In the genomic region with DNA sequence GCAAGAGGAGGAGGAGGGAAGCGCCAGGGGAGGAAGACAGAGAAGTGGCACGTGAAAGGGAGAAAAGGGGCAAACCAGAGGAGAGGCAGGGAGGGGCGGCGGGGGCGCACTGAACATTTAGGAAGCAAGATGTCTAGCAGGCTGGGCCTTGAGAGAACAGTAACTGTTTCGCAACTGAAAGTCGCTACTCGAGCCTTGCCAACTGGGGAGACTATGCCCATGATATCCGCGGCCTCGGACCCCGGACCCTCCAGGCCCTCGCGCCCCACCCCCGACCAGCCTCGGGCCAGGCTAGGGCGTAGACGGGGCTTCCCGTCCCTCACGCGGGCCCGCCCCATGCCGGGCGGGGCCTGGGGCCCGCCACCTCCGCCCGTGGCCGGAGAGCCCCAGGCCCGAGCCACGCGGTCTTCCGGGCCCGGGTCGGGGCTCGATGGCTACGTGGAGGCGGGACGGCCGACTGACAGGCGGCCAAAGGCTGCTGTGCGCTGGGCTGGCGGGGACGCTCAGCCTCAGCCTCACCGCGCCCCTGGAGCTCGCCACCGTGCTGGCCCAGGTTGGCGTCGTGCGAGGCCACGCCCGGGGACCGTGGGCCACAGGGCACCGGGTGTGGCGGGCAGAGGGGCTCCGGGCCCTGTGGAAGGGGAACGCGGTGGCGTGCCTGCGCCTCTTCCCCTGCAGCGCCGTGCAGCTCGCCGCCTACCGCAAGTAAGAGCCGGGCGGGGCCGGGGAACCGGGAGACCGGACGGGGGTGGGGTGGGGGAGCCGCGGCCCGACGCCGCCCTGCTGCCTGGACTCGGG, we compare ENCODE assay signal across 8 cellular contexts. TPM values are rescaled to one million over a fixed set of nuclear protein-coding genes. Genes with fewer than 3 reads are reported as not detected.
DNase-seq lines count a peak whose midpoint lies in the region; ATAC-seq and TF ChIP-seq lines count a peak whose summit lies in the region.

TSS of gene SLC25A43 (plus strand) at position 363 of the 798 bp plus-strand sequence. CDS start at position 431, 68 bp downstream.

- H3K27me3 Mint-ChIP-seq in CD4-positive, CD25-positive, alpha-beta regulatory T cell, result no peaks in the 10 kb centered on the region
- no peaks in the 10 kb centered on the region for H3K27me3 Mint-ChIP-seq in T-helper 17 cell

- intact Hi-C loops in breast epithelium (cut with DNase I; ENCODE audit: low total_unique reads), result loop anchor here (2.0 kb wide), 1 partner anchor 56 kb away; no protein-coding TSS in a partner anchor

- no peaks in the 10 kb centered on the region for H3K36me3 ChIP-seq in CD4-positive, CD25-positive, alpha-beta regulatory T cell (ENCODE audit: control insufficient read depth, insufficient read depth, low read length)
- no peaks in the 10 kb centered on the region for H3K36me3 ChIP-seq in breast epithelium

- peak; percentile 63 to 68 for ATAC-seq in CD4-positive, CD25-positive, alpha-beta regulatory T cell (ENCODE audit: low read depth in 2 of 2)
- ATAC-seq in GM19324 (IDR thresholded peaks at IDR 0.05; ENCODE audit: low FRiP score, unreplicated experiment) (peak; percentile 88), HG03354 (IDR thresholded peaks at IDR 0.05; ENCODE audit: poor library complexity, severe bottlenecking, unreplicated experiment) (peak; percentile 88), T-helper 17 cell (peak; percentile 85)

- no peaks in the 10 kb centered on the region for H3K36me3 Mint-ChIP-seq in CD4-positive, CD25-positive, alpha-beta regulatory T cell
- no peaks in the 10 kb centered on the region for H3K36me3 Mint-ChIP-seq in T-helper 17 cell (ENCODE audit: low read depth)

- no peak for TF ChIP-seq CTCF in breast epithelium (IDR thresholded peaks at IDR 0.05)

- H3K9me3 ChIP-seq in CD4-positive, CD25-positive, alpha-beta regulatory T cell (ENCODE audit: control insufficient read depth in 2 of 2, low read length in 2 of 2), result no peaks in the 10 kb centered on the region
- H3K9me3 ChIP-seq in T-helper 17 cell (ENCODE audit: control insufficient read depth, low read length, poor library complexity, severe bottlenecking), result no peaks in the 10 kb centered on the region
- H3K9me3 ChIP-seq in breast epithelium, result no peaks in the 10 kb centered on the region

- TF ChIP-seq POLR2A in breast epithelium (IDR thresholded peaks at IDR 0.05), result no peak

- peak within 1 kb of the TSS; percentile 67 for H3K4me3 ChIP-seq in CD4-positive, CD25-positive, alpha-beta regulatory T cell (ENCODE audit: low read depth, low read length)
- peak within 1 kb of the TSS; percentile 57 to 76 (median 65) for H3K4me3 ChIP-seq in breast epithelium

- peak within 1 kb of the TSS; percentile 33 for H3K27ac ChIP-seq in CD4-positive, CD25-positive, alpha-beta regulatory T cell (ENCODE audit: insufficient read depth, low read length, poor library complexity, severe bottlenecking)
- H3K27ac ChIP-seq in breast epithelium, result peak within 1 kb of the TSS; percentile 86 to 88

- H3K4me3 Mint-ChIP-seq in CD4-positive, CD25-positive, alpha-beta regulatory T cell, result peak within 1 kb of the TSS; percentile 86 to 97 (median 89)
- peak within 1 kb of the TSS; percentile 94 for H3K4me3 Mint-ChIP-seq in T-helper 17 cell

- H3K4me1 ChIP-seq in CD4-positive, CD25-positive, alpha-beta regulatory T cell (ENCODE audit: control insufficient read depth, insufficient read depth, low read length, poor library complexity, severe bottlenecking), result peaks cover 7% of the 10 kb centered on the region
- H3K4me1 ChIP-seq in breast epithelium, result no peaks in the 10 kb centered on the region

- H3K27ac Mint-ChIP-seq in CD4-positive, CD25-positive, alpha-beta regulatory T cell, result peak within 1 kb of the TSS; percentile 85 to 91 (median 90)
- peak within 1 kb of the TSS; percentile 83 for H3K27ac Mint-ChIP-seq in T-helper 17 cell

- DNase-seq in CD4-positive, CD25-positive, alpha-beta regulatory T cell, result peak in 2 of 3 donors; percentile 14 to 34
- DNase-seq in T-helper 17 cell (peak; percentile 3 to 20 (median 10)), breast epithelium (ENCODE audit: low spot score in 2 of 2) (no peak), iris pigment epithelial cell (ENCODE audit: low read depth) (peak; percentile 25), NCI-H1694 treated with DMSO at 0.1 percent for 48 hours (lab: John Stamatoyannopoulos, UW) (no peak)
- peak in 2 of 3 donors; percentile 1 to 12 for DNase-seq in stimulated activated CD4-positive, alpha-beta T cell treated with anti-CD3 and anti-CD28 coated beads, Interleukin-12 subunit alpha, Interleukin-12 subunit beta, amount 100 ng/mL, for 48 hours (ENCODE audit: low read depth in 2 of 3, low spot score in 1 of 3)

- peaks cover 0 to 13% (median 6%) of the 10 kb centered on the region in 4 donors for H3K4me1 Mint-ChIP-seq in CD4-positive, CD25-positive, alpha-beta regulatory T cell
- peaks cover 10% of the 10 kb centered on the region for H3K4me1 Mint-ChIP-seq in T-helper 17 cell

- H3K27me3 ChIP-seq in CD4-positive, CD25-positive, alpha-beta regulatory T cell (ENCODE audit: control insufficient read depth, insufficient read depth, low read length), result no peaks in the 10 kb centered on the region
- peaks cover 0 to 4% of the 10 kb centered on the region in 2 donors for H3K27me3 ChIP-seq in breast epithelium

- H3K9me3 Mint-ChIP-seq in CD4-positive, CD25-positive, alpha-beta regulatory T cell, result no peaks in the 10 kb centered on the region

RNA-seq across cellular contexts. Expression of gene SLC25A43, which starts in this region (rescaled TPM):
- 2.6 TPM for total RNA-seq in CD4-positive, CD25-positive, alpha-beta regulatory T cell
- polyA plus RNA-seq in CD4-positive, CD25-positive, alpha-beta regulatory T cell, result 1 to 10 TPM; 3.0 to 4.9 (median 3.5) TPM
- total RNA-seq in T-helper 17 cell (1 to 10 TPM; 3.6 to 6.1 TPM), breast epithelium (10 to 100 TPM; 16.3 to 20.5 (median 19.0) TPM)

Comparison
In these comparisons a context has a peak if more than half of its experiments do, and no peak if none do; other contexts are left out.
1. DNase-seq: peak in CD4-positive, CD25-positive, alpha-beta regulatory T cell (2 of 3), T-helper 17 cell (3 of 3), iris pigment epithelial cell (single experiment) and stimulated activated CD4-positive, alpha-beta T cell treated with anti-CD3 and anti-CD28 coated beads, Interleukin-12 subunit alpha, Interleukin-12 subunit beta, amount 100 ng/mL, for 48 hours (2 of 3); none in breast epithelium (0 of 2) and NCI-H1694 treated with DMSO at 0.1 percent for 48 hours (single experiment).
2. Peak in every context shown above with its lines, with median percentiles within 50 percentile points of each other: ATAC-seq.